ENCODE assay signal across 23 cellular contexts in genomic region chr2:69623236-69623635, GRCh38. TPM values are rescaled to one million over a fixed set of nuclear protein-coding genes. Genes with fewer than 3 reads are reported as not detected.
DNase-seq lines count a peak whose midpoint lies in the region; ATAC-seq and TF ChIP-seq lines count a peak whose summit lies in the region.
"Had no signal": no experiment of that assay in that cellular context is flagged by ENCODE, and none has a peak within 500 bp of the region (broad histone marks: within the 10 kb centered on the region; RNA-seq: fewer than 3 reads in every experiment).

No MANE protein-coding gene starts in this region.

- no peak overlapping the region for H3K14ac ChIP-seq in IMR-90 (replicated peaks; ENCODE audit: low read depth, low read length)
- H3K14ac ChIP-seq in trophoblast cell (ENCODE audit: low read length) = no peak overlapping the region

- peaks cover 31% of the 10 kb centered on the region for H3K9me1 ChIP-seq in IMR-90 (ENCODE audit: insufficient read depth, low read length)

- H4K91ac ChIP-seq in IMR-90 (ENCODE audit: insufficient read depth, low read depth, low read length) (no peak overlapping the region), trophoblast cell (ENCODE audit: low read depth, low read length) (no peak overlapping the region)

- no peaks in the 10 kb centered on the region for H3K9me3 Mint-ChIP-seq in activated naive CD4-positive, alpha-beta T cell treated with anti-CD3 and anti-CD28 coated beads, Interleukin-2, amount 10 ng/mL, durations not matched to agents 7 days and 5 days
- H3K9me3 Mint-ChIP-seq in activated naive CD8-positive, alpha-beta T cell treated with anti-CD3 and anti-CD28 coated beads, Interleukin-2, amount 10 ng/mL, durations not matched to agents 7 days and 5 days = peaks cover 1% of the 10 kb centered on the region
- H3K9me3 Mint-ChIP-seq: dendritic cell treated with granulocyte-macrophage colony-stimulating factor and Interleukin-4, amounts not matched to agents 40 ng/mL and 50 ng/mL, for 4 days; GM23338; memory B cell had no signal

- no peak overlapping the region for H3K9ac ChIP-seq in IMR-90 (ENCODE audit: low read depth, low read length)
- H3K9ac ChIP-seq in trophoblast cell (ENCODE audit: low read length) = no peak overlapping the region

- no peak overlapping the region for H3K56ac ChIP-seq in IMR-90 (ENCODE audit: extremely low read depth, insufficient read depth, low read length)

- H2BK20ac ChIP-seq in IMR-90 (ENCODE audit: low read depth, low read length) = no peak overlapping the region

- WGBS in IMR-90 (ENCODE audit: extremely low coverage in 2 of 2, insufficient read length in 1 of 2), 2 experiments = 90% methylated on average over 4 of the region's 7 CpGs; no CpG with 5 or more reads in 1 of the 2 experiments
- no CpG with 5 or more reads among the region's 7 CpGs for WGBS in trophoblast cell (ENCODE audit: extremely low coverage, insufficient coverage, insufficient read length)

- peaks cover 15% of the 10 kb centered on the region for H3K4me1 Mint-ChIP-seq in activated naive CD4-positive, alpha-beta T cell treated with anti-CD3 and anti-CD28 coated beads, Interleukin-2, amount 10 ng/mL, durations not matched to agents 7 days and 5 days
- H3K4me1 Mint-ChIP-seq in activated naive CD8-positive, alpha-beta T cell treated with anti-CD3 and anti-CD28 coated beads, Interleukin-2, amount 10 ng/mL, durations not matched to agents 7 days and 5 days = peaks cover 18% of the 10 kb centered on the region
- H3K4me1 Mint-ChIP-seq: GM23338, memory B cell had no signal

- H4K5ac ChIP-seq in IMR-90 (ENCODE audit: low read depth, low read length) = no peak overlapping the region

- H2BK15ac ChIP-seq in IMR-90 (ENCODE audit: low read depth, low read length) = no peak overlapping the region

- H3K4me2 ChIP-seq in IMR-90 (ENCODE audit: low read depth, low read length) (no peak overlapping the region), trophoblast cell (ENCODE audit: low read length) (no peak overlapping the region)
- H3K4me2 ChIP-seq: GM23338 had no signal

- H3K4ac ChIP-seq in IMR-90 (ENCODE audit: low read depth, low read length) = peak overlapping the region; percentile 5; the same call in 1 of the 2 replicates
- peak overlapping the region; percentile 2 for H3K4ac ChIP-seq in trophoblast cell (ENCODE audit: low read depth, low read length)

- CTCF ChIA-PET in activated naive CD4-positive, alpha-beta T cell treated with anti-CD3 and anti-CD28 coated beads, Interleukin-2, amount 10 ng/mL, durations not matched to agents 7 days and 5 days (lab: Charles Lee) = interaction anchor here (1.1 to 1.3 kb wide), 2 partner anchors 8 to 23 kb away, joined by 3 to 5 read pairs; no protein-coding TSS in a partner anchor
- CTCF ChIA-PET in IMR-90 (lab: Yijun Ruan, JAX) = no interaction called here

- intact Hi-C loops in IMR-90 (cut with micrococcal nuclease) = no loop called here

- POLR2A ChIA-PET in IMR-90 (lab: Charles Lee; ENCODE audit: unreplicated experiment) = no interaction called here
- POLR2A ChIA-PET in activated naive CD8-positive, alpha-beta T cell treated with anti-CD3 and anti-CD28 coated beads, Interleukin-2, amount 10 ng/mL, durations not matched to agents 7 days and 5 days (lab: Charles Lee) = interaction anchor here (1.0 to 1.8 kb wide), 6 partner anchors 8 to 41 kb away, joined by 3 to 10 read pairs (median 4); partner anchors contain the start of gene AAK1

- no peak for TF ChIP-seq RAD21 in IMR-90 (IDR thresholded peaks at IDR 0.05; ENCODE audit: low read length)

- H3K79me1 ChIP-seq in IMR-90 (ENCODE audit: low read depth in 1 of 2, low read length in 2 of 2) = peaks cover 39 to 83% of the 10 kb centered on the region in 2 experiments
- H3K79me1 ChIP-seq in trophoblast cell (ENCODE audit: low read length) = no peaks in the 10 kb centered on the region

- H3K23ac ChIP-seq in IMR-90 (ENCODE audit: low read depth, low read length) = no peak overlapping the region
- H3K23ac ChIP-seq in trophoblast cell (ENCODE audit: low read length) = no peak overlapping the region

- H3K4me1 ChIP-seq in IMR-90 (ENCODE audit: control insufficient read depth, insufficient read depth, low read length) (peaks cover 13% of the 10 kb centered on the region), trophoblast cell (ENCODE audit: control insufficient read depth in 1 of 2, insufficient read depth in 2 of 2, low read length in 2 of 2) (peaks cover 4 to 9% of the 10 kb centered on the region in 2 experiments)

- no peak for ATAC-seq in IMR-90 (ENCODE audit: low read depth)
- no peak for ATAC-seq in activated naive CD8-positive, alpha-beta T cell treated with anti-CD3 and anti-CD28 coated beads, Interleukin-2, amount 10 ng/mL, durations not matched to agents 7 days and 5 days (ENCODE audit: low read depth)
- no peak for ATAC-seq in esophagus mucosa
- ATAC-seq: GM23338, left cardiac atrium, right lobe of liver had no signal

- no TSS peak for BruUV-seq in IMR-90 (replicated peaks; lab: Mats Ljungman, UMichigan)

- peaks cover 94% of the 10 kb centered on the region for H4K20me1 ChIP-seq in IMR-90 (ENCODE audit: insufficient read depth, low read length)

- in situ Hi-C loops in IMR-90 (cut with MboI; ENCODE audit: low sequenced_read_pairs) = no loop called here

- dilution Hi-C loops in IMR-90 (cut with HindIII; ENCODE audit: low sequenced_read_pairs, unreplicated experiment) = no loop called here

- peaks cover 6% of the 10 kb centered on the region for H3K79me2 ChIP-seq in trophoblast cell (ENCODE audit: control insufficient read depth, insufficient read depth, low read length, poor library complexity)

- H3K27ac Mint-ChIP-seq in activated naive CD4-positive, alpha-beta T cell treated with anti-CD3 and anti-CD28 coated beads, Interleukin-2, amount 10 ng/mL, durations not matched to agents 7 days and 5 days = peak overlapping the region; percentile 50
- peak overlapping the region; percentile 83 for H3K27ac Mint-ChIP-seq in activated naive CD8-positive, alpha-beta T cell treated with anti-CD3 and anti-CD28 coated beads, Interleukin-2, amount 10 ng/mL, durations not matched to agents 7 days and 5 days
- H3K27ac Mint-ChIP-seq: dendritic cell treated with granulocyte-macrophage colony-stimulating factor and Interleukin-4, amounts not matched to agents 40 ng/mL and 50 ng/mL, for 4 days; GM23338; memory B cell had no signal

- 0 out of 4 replicates have a peak overlapping the region, but pooled peaks of 1 of the 2 experiments have one; percentile 35 for H4K8ac ChIP-seq in IMR-90 (ENCODE audit: low read depth in 2 of 2, low read length in 2 of 2)
- no peak overlapping the region for H4K8ac ChIP-seq in trophoblast cell (ENCODE audit: low read depth, low read length)

- no peak overlapping the region for H2AK5ac ChIP-seq in IMR-90 (ENCODE audit: low read depth, low read length)
- H2AK5ac ChIP-seq in trophoblast cell (ENCODE audit: low read length) = no peak overlapping the region

- DNase-seq in activated naive CD4-positive, alpha-beta T cell treated with anti-CD3 and anti-CD28 coated beads, Interleukin-2, amount 10 ng/mL, durations not matched to agents 7 days and 5 days = no peak
- no peak for DNase-seq in activated naive CD4-positive, alpha-beta T cell treated with Interleukin-2 at 50 U/mL for 16 hours
- DNase-seq in IMR-90 = no peak
- no peak for DNase-seq in activated naive CD8-positive, alpha-beta T cell treated with anti-CD3 and anti-CD28 coated beads, Interleukin-2, amount 10 ng/mL, durations not matched to agents 7 days and 5 days
- no peak for DNase-seq in trophoblast cell
- DNase-seq in DMS79 treated with DMSO at 0.1 percent for 48 hours (lab: John Stamatoyannopoulos, UW) = no peak
- DNase-seq: activated CD4-positive, alpha-beta T cell treated with anti-CD3 and anti-CD28 coated beads, Interleukin-2, amount 50 U/mL, for 4 hours; caudate nucleus; DMS153; left cardiac atrium; MV-4-11; NCI-H1436 treated with DMSO at 0.1 percent for 48 hours; NCI-H2107; NCI-H446; NCI-H774; right lobe of liver; stimulated activated CD4-positive, alpha-beta T cell treated with anti-CD3 and anti-CD28 coated beads, Interleukin-2, amount 100 ng/mL, for 48 hours had no signal

- H3K9me3 ChIP-seq in IMR-90 (ENCODE audit: control insufficient read depth, insufficient read depth, low read length) = no peaks in the 10 kb centered on the region
- peaks cover 2% of the 10 kb centered on the region for H3K9me3 ChIP-seq in trophoblast cell (ENCODE audit: insufficient read depth, low read depth, low read length)
- H3K9me3 ChIP-seq: right lobe of liver, SJSA1, suprapubic skin had no signal

- peak overlapping the region; percentile 18 for H3K4me3 Mint-ChIP-seq in activated naive CD4-positive, alpha-beta T cell treated with anti-CD3 and anti-CD28 coated beads, Interleukin-2, amount 10 ng/mL, durations not matched to agents 7 days and 5 days
- peak overlapping the region; percentile 77 for H3K4me3 Mint-ChIP-seq in activated naive CD8-positive, alpha-beta T cell treated with anti-CD3 and anti-CD28 coated beads, Interleukin-2, amount 10 ng/mL, durations not matched to agents 7 days and 5 days
- H3K4me3 Mint-ChIP-seq: dendritic cell treated with granulocyte-macrophage colony-stimulating factor and Interleukin-4, amounts not matched to agents 40 ng/mL and 50 ng/mL, for 4 days; GM23338; memory B cell had no signal

- H2AFZ ChIP-seq in IMR-90 (replicated peaks; ENCODE audit: low read length, poor library complexity) = no peak overlapping the region
- no peak overlapping the region for H2AFZ ChIP-seq in trophoblast cell (ENCODE audit: insufficient read depth, low read length, poor library complexity)
- H2AFZ ChIP-seq: GM23338 had no signal

- peak overlapping the region; percentile 66 for H2AK9ac ChIP-seq in IMR-90 (replicated peaks; ENCODE audit: low read depth, low read length, poor library complexity)

- no peak overlapping the region; the same call in 1 of the 2 replicates for H2BK120ac ChIP-seq in IMR-90 (ENCODE audit: low read depth, low read length)
- H2BK120ac ChIP-seq in trophoblast cell (ENCODE audit: insufficient read depth, low read length, poor library complexity) = no peak overlapping the region

- no peak for TF ChIP-seq POLR2A in IMR-90 (IDR thresholded peaks at IDR 0.05; ENCODE audit: low read depth, low read length)

- no peaks in the 10 kb centered on the region for H3K27me3 Mint-ChIP-seq in activated naive CD4-positive, alpha-beta T cell treated with anti-CD3 and anti-CD28 coated beads, Interleukin-2, amount 10 ng/mL, durations not matched to agents 7 days and 5 days
- H3K27me3 Mint-ChIP-seq in activated naive CD8-positive, alpha-beta T cell treated with anti-CD3 and anti-CD28 coated beads, Interleukin-2, amount 10 ng/mL, durations not matched to agents 7 days and 5 days = no peaks in the 10 kb centered on the region
- H3K27me3 Mint-ChIP-seq: dendritic cell treated with granulocyte-macrophage colony-stimulating factor and Interleukin-4, amounts not matched to agents 40 ng/mL and 50 ng/mL, for 4 days had no signal

- peaks cover 16% of the 10 kb centered on the region for H3K36me3 Mint-ChIP-seq in activated naive CD4-positive, alpha-beta T cell treated with anti-CD3 and anti-CD28 coated beads, Interleukin-2, amount 10 ng/mL, durations not matched to agents 7 days and 5 days
- peaks cover 10% of the 10 kb centered on the region for H3K36me3 Mint-ChIP-seq in activated naive CD8-positive, alpha-beta T cell treated with anti-CD3 and anti-CD28 coated beads, Interleukin-2, amount 10 ng/mL, durations not matched to agents 7 days and 5 days
- H3K36me3 Mint-ChIP-seq: memory B cell had no signal

- TF ChIP-seq CTCF in IMR-90 (conservative IDR thresholded peaks at IDR 0.05; ENCODE audit: low read depth, low read length) = no peak

- H3K27ac ChIP-seq in IMR-90 (ENCODE audit: insufficient read depth, low read length) = no peak overlapping the region
- H3K27ac ChIP-seq in trophoblast cell (ENCODE audit: low read depth, low read length) = no peak overlapping the region
- H3K27ac ChIP-seq: right lobe of liver, SJSA1, suprapubic skin had no signal

- H3K4me3 ChIP-seq in IMR-90 (ENCODE audit: insufficient read depth, low read depth, low read length) = no peak overlapping the region
- H3K4me3 ChIP-seq in trophoblast cell (ENCODE audit: low read depth, low read length) = no peak overlapping the region
- H3K4me3 ChIP-seq: GM23338, right lobe of liver, SJSA1, suprapubic skin had no signal

- H3K36me3 ChIP-seq in IMR-90 (ENCODE audit: control insufficient read depth, insufficient read depth, low read length) (no peaks in the 10 kb centered on the region), trophoblast cell (ENCODE audit: control insufficient read depth in 1 of 2, insufficient read depth in 2 of 2, low read length in 2 of 2) (no peaks in the 10 kb centered on the region)
- H3K36me3 ChIP-seq: right lobe of liver, suprapubic skin had no signal

- H3K27me3 ChIP-seq in IMR-90 (ENCODE audit: control insufficient read depth, insufficient read depth, low read length) (no peaks in the 10 kb centered on the region), trophoblast cell (ENCODE audit: insufficient read depth, low read length) (no peaks in the 10 kb centered on the region)
- H3K27me3 ChIP-seq: right lobe of liver, SJSA1, suprapubic skin had no signal

- H2BK12ac ChIP-seq in trophoblast cell (ENCODE audit: low read length) = no peak overlapping the region

- H2BK5ac ChIP-seq in IMR-90 (ENCODE audit: low read depth, low read length, poor library complexity, severe bottlenecking) (no peak overlapping the region), trophoblast cell (ENCODE audit: low read depth, low read length, poor library complexity) (no peak overlapping the region)

- no peak overlapping the region for H4K12ac ChIP-seq in trophoblast cell (ENCODE audit: low read depth, low read length)

- H3K18ac ChIP-seq in IMR-90 (ENCODE audit: low read depth, low read length) = no peak overlapping the region
- H3K18ac ChIP-seq in trophoblast cell (ENCODE audit: low read length) = no peak overlapping the region

RNA-seq across cellular contexts. Expression of gene AAK1, which starts 20.3 kb away (rescaled TPM):
- 26.5 and 34.7 TPM in 2 replicates for total RNA-seq in IMR-90 (2012; rRNA removed)
- 21.9 and 22.1 TPM in 2 replicates for polyA plus RNA-seq in IMR-90 (2012; rRNA removed)
- 10.2 and 11.0 TPM in 2 replicates for polyA plus RNA-seq in IMR-90 (2012; cell fraction: cytosol; rRNA removed)
- 18.0 and 36.8 TPM in 2 replicates for polyA plus RNA-seq in IMR-90 (2012; cell fraction: nucleus; rRNA removed; ENCODE audit: low replicate concordance)
- total RNA-seq in activated naive CD8-positive, alpha-beta T cell treated with anti-CD3 and anti-CD28 coated beads, Interleukin-2, amount 10 ng/mL, durations not matched to agents 7 days and 5 days = 100 to 1,000 TPM; 143 to 144 TPM
- polyA plus RNA-seq in trophoblast cell (2013) = 137 and 140 TPM in 2 replicates
- 26.6 TPM for total RNA-seq in esophagus mucosa
